ENCODE assay signal across 5 cellular contexts in the genomic region with DNA sequence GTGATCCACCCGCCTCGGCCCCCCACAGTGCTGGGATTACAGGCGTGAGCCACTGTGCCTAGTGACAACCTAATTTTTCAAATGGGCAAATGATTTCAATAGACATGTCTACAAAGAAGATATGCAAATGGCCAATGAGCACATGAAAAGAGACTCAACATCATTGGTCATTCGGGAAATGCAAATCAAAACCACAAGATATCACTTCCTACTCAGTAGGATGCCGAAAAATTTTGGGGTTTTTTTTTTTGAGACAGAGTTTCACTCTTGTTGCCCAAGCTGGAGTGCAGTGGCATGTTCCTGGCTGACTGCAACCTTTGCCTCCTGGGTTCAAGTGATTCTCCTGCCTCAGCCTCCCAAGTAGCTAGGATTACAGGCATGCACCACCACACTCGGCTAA. TPM values are rescaled to one million over a fixed set of nuclear protein-coding genes. Genes with fewer than 3 reads are reported as not detected.
"Had no signal": no experiment of that assay in that cellular context is flagged by ENCODE, and none has a peak within 500 bp of the region (broad histone marks: within the 10 kb centered on the region; RNA-seq: fewer than 3 reads in every experiment).

No MANE protein-coding gene starts in this region.

RNA-seq across cellular contexts. Expression of gene SVOPL, which starts 13.1 kb away (rescaled TPM):
- total RNA-seq: LHCN-M2, MCF 10A, PC-3, Right ventricle myocardium superior, SJSA1 had no signal
